ENCODE assay signal across 1 cellular context in the genomic region with DNA sequence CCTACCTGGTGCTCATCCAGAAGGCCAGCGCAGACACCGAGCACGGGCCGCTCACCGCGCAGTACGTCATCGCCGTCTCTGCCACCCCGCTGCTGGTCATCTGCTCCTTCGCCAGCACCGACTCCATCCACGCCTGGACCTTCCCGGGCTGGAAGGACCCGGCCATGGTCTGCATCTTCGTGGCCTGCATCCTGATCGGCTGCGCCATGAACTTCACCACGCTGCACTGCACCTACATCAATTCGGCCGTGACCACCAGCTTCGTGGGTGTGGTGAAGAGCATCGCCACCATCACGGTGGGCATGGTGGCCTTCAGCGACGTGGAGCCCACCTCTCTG.
A peak's percentile ranks its signal among the peaks of the same experiment; 100 is the strongest.
TF ChIP-seq lines count a peak whose summit lies in the region.

No MANE protein-coding gene starts in this region.

TF ChIP-seq in HepG2, 621 proteins besides CTCF, POLR2A, EP300 and RAD21:
- TF ChIP-seq, protein P1, sequence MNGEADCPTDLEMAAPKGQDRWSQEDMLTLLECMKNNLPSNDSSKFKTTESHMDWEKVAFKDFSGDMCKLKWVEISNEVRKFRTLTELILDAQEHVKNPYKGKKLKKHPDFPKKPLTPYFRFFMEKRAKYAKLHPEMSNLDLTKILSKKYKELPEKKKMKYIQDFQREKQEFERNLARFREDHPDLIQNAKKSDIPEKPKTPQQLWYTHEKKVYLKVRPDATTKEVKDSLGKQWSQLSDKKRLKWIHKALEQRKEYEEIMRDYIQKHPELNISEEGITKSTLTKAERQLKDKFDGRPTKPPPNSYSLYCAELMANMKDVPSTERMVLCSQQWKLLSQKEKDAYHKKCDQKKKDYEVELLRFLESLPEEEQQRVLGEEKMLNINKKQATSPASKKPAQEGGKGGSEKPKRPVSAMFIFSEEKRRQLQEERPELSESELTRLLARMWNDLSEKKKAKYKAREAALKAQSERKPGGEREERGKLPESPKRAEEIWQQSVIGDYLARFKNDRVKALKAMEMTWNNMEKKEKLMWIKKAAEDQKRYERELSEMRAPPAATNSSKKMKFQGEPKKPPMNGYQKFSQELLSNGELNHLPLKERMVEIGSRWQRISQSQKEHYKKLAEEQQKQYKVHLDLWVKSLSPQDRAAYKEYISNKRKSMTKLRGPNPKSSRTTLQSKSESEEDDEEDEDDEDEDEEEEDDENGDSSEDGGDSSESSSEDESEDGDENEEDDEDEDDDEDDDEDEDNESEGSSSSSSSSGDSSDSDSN (CRISPR knock-in tag; IDR thresholded peaks at IDR 0.05): no peak
- peak; percentile 66; the same call in 1 of the 2 replicates for TF ChIP-seq DNMT1 (CRISPR knock-in tag; IDR thresholded peaks at IDR 0.05)
TF ChIP-seq in HepG2: peak in this region for 1.
